Comparison of ENCODE assay signal across 20 cellular contexts in genomic region chr6:27743787-27744186, GRCh38.
"Had no signal": no experiment of that assay in that cellular context is flagged by ENCODE, and none has a peak within 500 bp of the region (broad histone marks: within the 10 kb centered on the region; RNA-seq: fewer than 3 reads in every experiment).

No MANE protein-coding gene starts in this region.

- DNase-seq: activated CD4-positive, alpha-beta T cell treated with anti-CD3 and anti-CD28 coated beads for 4 hours; activated CD8-positive, alpha-beta memory T cell treated with anti-CD3 and anti-CD28 coated beads, Interleukin-2, amount 50 U/mL, for 48 hours; activated CD8-positive, alpha-beta T cell treated with anti-CD3 and anti-CD28 coated beads for 36 hours; activated gamma-delta T cell treated with Interleukin-2 at 50 U/mL for 16 hours; amniotic stem cell; body of pancreas; cortex of kidney; effector CD8-positive, alpha-beta T cell; foreskin fibroblast; hippocampal formation; immature natural killer cell; sigmoid colon; spleen; T-helper 17 cell; upper lobe of right lung; WERI-Rb-1 had no signal

- ATAC-seq: activated CD8-positive, alpha-beta T cell treated with anti-CD3 and anti-CD28 coated beads for 36 hours; body of pancreas; T-helper 17 cell; upper lobe of right lung had no signal

- H3K4me3 Mint-ChIP-seq: activated CD8-positive, alpha-beta T cell treated with anti-CD3 and anti-CD28 coated beads for 36 hours; activated naive CD8-positive, alpha-beta T cell; central memory CD8-positive, alpha-beta T cell; immature natural killer cell; neural crest cell; stimulated activated naive CD8-positive, alpha-beta T cell treated with anti-CD3 and anti-CD28 coated beads, Interleukin-15, Interleukin-2, amounts not matched to agents 100 ng/mL and 50 ng/mL, for 24 hours; T-helper 17 cell had no signal

- H3K9me3 Mint-ChIP-seq: activated CD8-positive, alpha-beta T cell treated with anti-CD3 and anti-CD28 coated beads for 36 hours; central memory CD8-positive, alpha-beta T cell; immature natural killer cell; neural crest cell; stimulated activated naive CD8-positive, alpha-beta T cell treated with anti-CD3 and anti-CD28 coated beads, Interleukin-15, Interleukin-2, amounts not matched to agents 100 ng/mL and 50 ng/mL, for 24 hours had no signal

- H3K27ac Mint-ChIP-seq: activated CD8-positive, alpha-beta T cell treated with anti-CD3 and anti-CD28 coated beads for 36 hours; activated naive CD8-positive, alpha-beta T cell; immature natural killer cell; stimulated activated naive CD8-positive, alpha-beta T cell treated with anti-CD3 and anti-CD28 coated beads, Interleukin-15, Interleukin-2, amounts not matched to agents 100 ng/mL and 50 ng/mL, for 24 hours; T-helper 17 cell had no signal

- H3K27ac ChIP-seq: body of pancreas, sigmoid colon, spleen, upper lobe of right lung, WERI-Rb-1 had no signal

- H3K9me3 ChIP-seq: body of pancreas, sigmoid colon, spleen, upper lobe of right lung had no signal

- H3K4me3 ChIP-seq: body of pancreas, sigmoid colon, spleen, upper lobe of right lung had no signal

- H3K4me1 ChIP-seq: body of pancreas, sigmoid colon, upper lobe of right lung had no signal

- H3K36me3 ChIP-seq: sigmoid colon, spleen, upper lobe of right lung, WERI-Rb-1 had no signal

- H3K36me3 Mint-ChIP-seq: activated naive CD8-positive, alpha-beta T cell; immature natural killer cell had no signal
